24 cellular contexts compared by ENCODE assay signal in the genomic region with DNA sequence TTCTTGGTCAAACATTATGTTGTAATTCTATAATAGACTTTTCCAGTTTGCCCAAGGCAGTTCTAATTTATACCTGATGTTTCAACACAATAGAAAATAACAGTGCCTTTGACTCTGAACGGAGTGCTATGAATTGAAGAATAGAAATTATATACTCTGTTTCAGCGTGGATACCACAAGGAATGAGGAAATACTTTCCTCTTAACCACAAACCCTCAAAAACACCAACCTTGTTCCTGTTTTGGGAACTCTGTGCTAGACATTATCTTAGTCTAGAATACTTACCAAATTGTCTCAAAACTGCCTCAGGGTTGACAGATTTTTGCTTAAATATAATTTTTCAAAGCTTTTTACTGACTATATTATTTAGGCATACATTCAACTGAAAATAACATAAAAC.
A peak's percentile ranks its signal among the peaks of the same experiment; 100 is the strongest.
DNase-seq lines count a peak whose midpoint lies in the region; ATAC-seq, FAIRE-seq and TF ChIP-seq lines count a peak whose summit lies in the region.
"Had no signal": no experiment of that assay in that cellular context is flagged by ENCODE, and none has a peak within 500 bp of the region (broad histone marks: within the 10 kb centered on the region; RNA-seq: fewer than 3 reads in every experiment).

No MANE protein-coding gene starts in this region.

- ATAC-seq in left lung = peak; percentile 46
- no peak for ATAC-seq in activated CD8-positive, alpha-beta memory T cell treated with anti-CD3 and anti-CD28 coated beads, Interleukin-2, amount 10 ng/mL, durations not matched to agents 7 days and 5 days
- ATAC-seq: activated CD4-positive, CD25-positive, alpha-beta regulatory T cell treated with anti-CD3 and anti-CD28 coated beads, Interleukin-2, amount 50 U/mL, for 24 hours; natural killer cell treated with Interleukin-12 subunit alpha and Interleukin-12 subunit beta and Interleukin-15 and Interleukin-18, amount 100 ng/mL, for 72 hours; Right ventricle myocardium inferior had no signal

- H3K27ac ChIP-seq in left lung = no peak overlapping the region
- H3K27ac ChIP-seq: esophagus squamous epithelium, skin epidermis, suprapubic skin had no signal

- peaks cover 1% of the 10 kb centered on the region for H3K4me1 Mint-ChIP-seq in activated CD8-positive, alpha-beta memory T cell treated with anti-CD3 and anti-CD28 coated beads, Interleukin-2, amount 10 ng/mL, durations not matched to agents 7 days and 5 days

- no peaks in the 10 kb centered on the region for H3K9me3 Mint-ChIP-seq in activated CD8-positive, alpha-beta memory T cell treated with anti-CD3 and anti-CD28 coated beads, Interleukin-2, amount 10 ng/mL, durations not matched to agents 7 days and 5 days (ENCODE audit: low read depth)
- H3K9me3 Mint-ChIP-seq: natural killer cell treated with Interleukin-12 subunit alpha and Interleukin-12 subunit beta and Interleukin-15 and Interleukin-18, amount 100 ng/mL, for 72 hours had no signal

- no peak overlapping the region for H3K27ac Mint-ChIP-seq in activated CD8-positive, alpha-beta memory T cell treated with anti-CD3 and anti-CD28 coated beads, Interleukin-2, amount 10 ng/mL, durations not matched to agents 7 days and 5 days
- H3K27ac Mint-ChIP-seq: activated naive CD8-positive, alpha-beta T cell treated with anti-CD3 and anti-CD28 coated beads, Interleukin-2, amount 10 ng/mL, durations not matched to agents 7 days and 5 days; natural killer cell treated with Interleukin-12 subunit alpha and Interleukin-12 subunit beta and Interleukin-15 and Interleukin-18, amount 100 ng/mL, for 72 hours; progenitor cell of endocrine pancreas had no signal

- no peaks in the 10 kb centered on the region for H3K27me3 Mint-ChIP-seq in activated CD8-positive, alpha-beta memory T cell treated with anti-CD3 and anti-CD28 coated beads, Interleukin-2, amount 10 ng/mL, durations not matched to agents 7 days and 5 days
- H3K27me3 Mint-ChIP-seq: progenitor cell of endocrine pancreas had no signal

- no peak overlapping the region for H3K4me3 Mint-ChIP-seq in activated CD8-positive, alpha-beta memory T cell treated with anti-CD3 and anti-CD28 coated beads, Interleukin-2, amount 10 ng/mL, durations not matched to agents 7 days and 5 days
- H3K4me3 Mint-ChIP-seq: activated naive CD8-positive, alpha-beta T cell treated with anti-CD3 and anti-CD28 coated beads, Interleukin-2, amount 10 ng/mL, durations not matched to agents 7 days and 5 days; natural killer cell treated with Interleukin-12 subunit alpha and Interleukin-12 subunit beta and Interleukin-15 and Interleukin-18, amount 100 ng/mL, for 72 hours had no signal

- no peaks in the 10 kb centered on the region for H3K9me3 ChIP-seq in left lung

- CTCF ChIA-PET in activated CD8-positive, alpha-beta memory T cell treated with anti-CD3 and anti-CD28 coated beads, Interleukin-2, amount 10 ng/mL, durations not matched to agents 7 days and 5 days (lab: Charles Lee) = interaction anchor here (1.1 kb wide), 1 partner anchor 9 kb away, joined by 3 read pairs; no protein-coding TSS in a partner anchor

- no peaks in the 10 kb centered on the region for H3K36me3 Mint-ChIP-seq in activated CD8-positive, alpha-beta memory T cell treated with anti-CD3 and anti-CD28 coated beads, Interleukin-2, amount 10 ng/mL, durations not matched to agents 7 days and 5 days
- H3K36me3 Mint-ChIP-seq: natural killer cell treated with Interleukin-12 subunit alpha and Interleukin-12 subunit beta and Interleukin-15 and Interleukin-18, amount 100 ng/mL, for 72 hours had no signal

- no peaks in the 10 kb centered on the region for H3K36me3 ChIP-seq in left lung
- H3K36me3 ChIP-seq: esophagus squamous epithelium, suprapubic skin had no signal

- no peak for TF ChIP-seq CTCF in left lung (IDR thresholded peaks at IDR 0.05)

- peaks cover 0 to 65% of the 10 kb centered on the region in 2 donors for H3K27me3 ChIP-seq in left lung
- H3K27me3 ChIP-seq: esophagus squamous epithelium, suprapubic skin had no signal

- no peak overlapping the region for H3K4me3 ChIP-seq in left lung
- H3K4me3 ChIP-seq: esophagus squamous epithelium, skin epidermis, suprapubic skin had no signal

- DNase-seq in GDM1 (lab: John Stamatoyannopoulos, UW) = peak; percentile 30
- DNase-seq in NCI-H1048 (lab: John Stamatoyannopoulos, UW) = peak; percentile 30
- peak; percentile 30 for DNase-seq in SW480 (ENCODE audit: low spot score)
- DNase-seq in left lung = no peak
- no peak for DNase-seq in hypothalamus (lab: John Stamatoyannopoulos, UW)
- no peak for DNase-seq in frontal cortex (ENCODE audit: low spot score in 2 of 2)
- no peak for DNase-seq in NCI-H446 treated with DMSO at 0.1 percent for 48 hours (lab: John Stamatoyannopoulos, UW)
- DNase-seq in activated CD8-positive, alpha-beta memory T cell treated with anti-CD3 and anti-CD28 coated beads, Interleukin-2, amount 10 ng/mL, durations not matched to agents 7 days and 5 days = no peak
- DNase-seq: activated naive CD8-positive, alpha-beta T cell treated with anti-CD3 and anti-CD28 coated beads, Interleukin-2, amount 10 ng/mL, durations not matched to agents 7 days and 5 days; caudate nucleus; effector CD4-positive, alpha-beta T cell; esophagus squamous epithelium; mammary epithelial cell; NCI-H1417 treated with DMSO at 0.1 percent for 48 hours; NCI-H2227 treated with DMSO at 0.1 percent for 48 hours; NK-92 treated with Interleukin-12 subunit alpha and Interleukin-12 subunit beta, amount 100 ng/mL, for 24 hours; stimulated activated CD8-positive, alpha-beta memory T cell treated with anti-CD3 and anti-CD28 coated beads, Interleukin-4, amount 100 ng/mL, for 48 hours had no signal

- H3K4me1 ChIP-seq in left lung = no peaks in the 10 kb centered on the region
- H3K4me1 ChIP-seq: esophagus squamous epithelium, suprapubic skin had no signal

- intact Hi-C loops in left lung (cut with DNase I) = no loop called here

- no peak for FAIRE-seq in frontal cortex (lab: Jason Lieb, UNC)
- FAIRE-seq: islet of Langerhans had no signal

Comparison
In these comparisons a context has a peak if more than half of its experiments do, and no peak if none do; other contexts are left out.
1. DNase-seq: peak in GDM1 (single experiment), NCI-H1048 (single experiment) and SW480 (single experiment); none in left lung (0 of 2), hypothalamus (0 of 51), frontal cortex (0 of 2), NCI-H446 treated with DMSO at 0.1 percent for 48 hours (single experiment) and activated CD8-positive, alpha-beta memory T cell treated with anti-CD3 and anti-CD28 coated beads, Interleukin-2, amount 10 ng/mL, durations not matched to agents 7 days and 5 days (single experiment).